In the genomic region with DNA sequence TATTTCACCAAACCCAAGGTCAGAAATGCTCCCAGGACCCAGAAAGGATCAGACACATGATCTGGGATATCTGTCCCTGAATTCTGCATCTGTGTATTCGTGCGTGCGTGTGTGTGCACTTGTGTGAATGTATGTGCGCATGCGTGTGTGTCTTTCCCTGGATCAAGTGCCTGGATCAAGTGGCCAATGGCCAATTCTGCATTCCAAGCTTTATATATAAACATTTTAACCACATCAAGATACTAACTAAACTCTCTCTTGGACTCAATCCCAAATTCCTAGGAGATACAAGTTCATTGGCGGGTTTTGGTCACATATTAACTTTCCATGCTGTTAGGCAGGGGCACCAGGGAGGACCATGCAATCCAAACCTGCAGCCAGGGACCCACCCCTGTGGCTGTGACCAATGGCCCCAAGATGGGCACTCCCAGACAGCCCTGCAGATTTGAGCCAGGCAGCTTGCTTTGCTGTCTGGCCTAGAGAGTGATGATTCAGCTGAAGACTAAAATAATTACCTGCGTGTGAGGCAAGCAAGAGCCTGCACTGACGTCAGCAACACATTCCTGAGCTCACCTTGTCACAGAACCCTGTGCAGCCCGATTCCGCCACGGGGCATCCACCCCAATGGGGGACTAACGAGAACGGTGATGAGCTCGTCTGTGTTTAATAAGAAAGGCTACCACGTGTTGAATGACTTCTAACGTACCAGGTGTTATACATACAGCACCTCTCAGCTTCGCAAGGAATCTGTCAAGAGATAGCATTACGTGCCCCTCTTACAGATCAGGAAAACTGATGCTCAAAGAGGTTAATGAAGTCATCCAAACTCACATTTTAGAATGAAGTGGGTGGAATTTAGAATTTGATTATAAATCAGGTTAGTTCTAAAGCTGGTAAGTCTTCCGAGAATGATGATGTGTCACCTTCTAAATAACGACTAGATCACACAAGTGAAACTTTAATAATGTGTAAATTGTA, we compare ENCODE assay signal across 1 cellular context.
TF ChIP-seq lines count a peak whose summit lies in the region.

No MANE protein-coding gene starts in this region.

TF ChIP-seq in endothelial cell of umbilical vein, 7 proteins besides CTCF, POLR2A, EP300 and RAD21 (continued from another document):
- TF ChIP-seq GATA2 (IDR thresholded peaks at IDR 0.05; ENCODE audit: insufficient read depth, insufficient read length, low read depth, low read length), result no peak
- no peak for TF ChIP-seq POLR2AphosphoS5 (IDR thresholded peaks at IDR 0.05; ENCODE audit: insufficient read depth, low read depth, low read length)
- TF ChIP-seq, protein P1, sequence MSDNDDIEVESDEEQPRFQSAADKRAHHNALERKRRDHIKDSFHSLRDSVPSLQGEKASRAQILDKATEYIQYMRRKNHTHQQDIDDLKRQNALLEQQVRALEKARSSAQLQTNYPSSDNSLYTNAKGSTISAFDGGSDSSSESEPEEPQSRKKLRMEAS (IDR thresholded peaks at IDR 0.05; ENCODE audit: insufficient read depth, insufficient read length), result no peak
- no peak for TF ChIP-seq JUN (IDR thresholded peaks at IDR 0.05; ENCODE audit: borderline replicate concordance, insufficient read depth, insufficient read length, low read depth)
- TF ChIP-seq EZH2 (IDR thresholded peaks at IDR 0.05; ENCODE audit: borderline replicate concordance, low read depth, low read length, severe bottlenecking), result no peak
